In genomic region chr22:17629646-17630045, GRCh38 we compare ENCODE assay signal across 10 cellular contexts. TPM values are rescaled to one million over a fixed set of nuclear protein-coding genes. Genes with fewer than 3 reads are reported as not detected.
DNase-seq lines count a peak whose midpoint lies in the region; ATAC-seq, FAIRE-seq and TF ChIP-seq lines count a peak whose summit lies in the region.
"Had no signal": no experiment of that assay in that cellular context is flagged by ENCODE, and none has a peak within 500 bp of the region (broad histone marks: within the 10 kb centered on the region; RNA-seq: fewer than 3 reads in every experiment).

No MANE protein-coding gene starts in this region.

- FAIRE-seq in A549 (lab: Jason Lieb, UNC) (no peak), HTR-8/SVneo (lab: Jason Lieb, UNC) (no peak)
- FAIRE-seq: colon had no signal

- H3K4me1 ChIP-seq in A549 (peaks cover 20% of the 10 kb centered on the region), mucosa of stomach (ENCODE audit: control insufficient read depth, insufficient read depth, low read length) (peaks cover 13% of the 10 kb centered on the region)

- H3K27ac ChIP-seq in A549 (peak overlapping the region; percentile 90 to 97), HL-60 (replicated peaks) (peak overlapping the region; percentile 88)

- DNase-seq in A549 (ENCODE audit: low read depth in 1 of 2, low spot score in 1 of 2) (no peak), HL-60 (ENCODE audit: low read depth in 1 of 2, low spot score in 1 of 2) (peak; percentile 34 to 36), NCI-H446 treated with DMSO at 0.1 percent for 48 hours (lab: John Stamatoyannopoulos, UW) (no peak), HTR-8/SVneo (ENCODE audit: insufficient read length, low spot score) (no peak)
- no peak for DNase-seq in activated naive CD8-positive, alpha-beta T cell treated with anti-CD3 and anti-CD28 coated beads, Interleukin-2, amount 10 ng/mL, durations not matched to agents 7 days and 5 days
- DNase-seq in stimulated activated naive CD4-positive, alpha-beta T cell (lab: John Stamatoyannopoulos, UW), result no peak
- DNase-seq: substantia nigra had no signal

- H3K4me2 ChIP-seq in A549, result peak overlapping the region; percentile 72

- H3K36me3 Mint-ChIP-seq in activated naive CD8-positive, alpha-beta T cell treated with anti-CD3 and anti-CD28 coated beads, Interleukin-2, amount 10 ng/mL, durations not matched to agents 7 days and 5 days, result peaks cover 7% of the 10 kb centered on the region

- H3K4me1 Mint-ChIP-seq in activated naive CD8-positive, alpha-beta T cell treated with anti-CD3 and anti-CD28 coated beads, Interleukin-2, amount 10 ng/mL, durations not matched to agents 7 days and 5 days, result peaks cover 14% of the 10 kb centered on the region

- no peak for TF ChIP-seq EP300 in A549 (IDR thresholded peaks at IDR 0.05)

- peak overlapping the region; percentile 92 for H3K9ac ChIP-seq in mucosa of stomach (ENCODE audit: low read length)

- H3K4me3 ChIP-seq in A549 (peak overlapping the region; percentile 96; the same call in 2 of the 3 replicates), HL-60 (replicated peaks; ENCODE audit: insufficient read depth, low read length) (no peak overlapping the region; the same call in 1 of the 2 replicates), mucosa of stomach (ENCODE audit: low read length) (no peak overlapping the region)

- H3K27me3 ChIP-seq in HL-60 (ENCODE audit: insufficient read depth, poor library complexity, severe bottlenecking) (no peaks in the 10 kb centered on the region), mucosa of stomach (ENCODE audit: control insufficient read depth, insufficient read depth, low read length) (no peaks in the 10 kb centered on the region)

- POLR2A ChIA-PET in A549 (lab: Yijun Ruan, JAX), result interaction anchor here (0.6 to 0.7 kb wide), 3 partner anchors 9 to 20 kb away, joined by 3 read pairs; partner anchors contain the start of gene BCL2L13
- POLR2A ChIA-PET in activated naive CD8-positive, alpha-beta T cell treated with anti-CD3 and anti-CD28 coated beads, Interleukin-2, amount 10 ng/mL, durations not matched to agents 7 days and 5 days (lab: Charles Lee), result no interaction called here

- TF ChIP-seq CTCF in A549 (IDR thresholded peaks at IDR 0.05) (no peak), HL-60 (IDR thresholded peaks at IDR 0.05; ENCODE audit: insufficient read depth, low read length) (no peak)

- H3K27me3 Mint-ChIP-seq in activated naive CD8-positive, alpha-beta T cell treated with anti-CD3 and anti-CD28 coated beads, Interleukin-2, amount 10 ng/mL, durations not matched to agents 7 days and 5 days, result no peaks in the 10 kb centered on the region

- peak overlapping the region; percentile 98 for H3K4me3 Mint-ChIP-seq in activated naive CD8-positive, alpha-beta T cell treated with anti-CD3 and anti-CD28 coated beads, Interleukin-2, amount 10 ng/mL, durations not matched to agents 7 days and 5 days

- H3K36me3 ChIP-seq in mucosa of stomach (ENCODE audit: control insufficient read depth, insufficient read depth, low read length), result no peaks in the 10 kb centered on the region

- no peaks in the 10 kb centered on the region for H3K9me3 Mint-ChIP-seq in activated naive CD8-positive, alpha-beta T cell treated with anti-CD3 and anti-CD28 coated beads, Interleukin-2, amount 10 ng/mL, durations not matched to agents 7 days and 5 days

- WGBS in A549 (ENCODE audit: missing lambda C conversion rate), result 93% methylated on average over 7 of the region's 7 CpGs

- CTCF ChIA-PET in A549 (lab: Yijun Ruan, JAX), result no interaction called here

- no peak overlapping the region for H3K27ac Mint-ChIP-seq in activated naive CD8-positive, alpha-beta T cell treated with anti-CD3 and anti-CD28 coated beads, Interleukin-2, amount 10 ng/mL, durations not matched to agents 7 days and 5 days

- H3K9me3 ChIP-seq in A549 (no peaks in the 10 kb centered on the region), mucosa of stomach (ENCODE audit: control insufficient read depth, low read length) (no peaks in the 10 kb centered on the region)

- no peak for TF ChIP-seq RAD21 in A549 (conservative IDR thresholded peaks at IDR 0.05 in 1 of 2, IDR thresholded peaks at IDR 0.05 in 1 of 2)

- no peak for TF ChIP-seq POLR2A in A549 (IDR thresholded peaks at IDR 0.05; ENCODE audit: low read length)

- no peak for ATAC-seq in A549
- no peak for ATAC-seq in activated naive CD8-positive, alpha-beta T cell treated with anti-CD3 and anti-CD28 coated beads, Interleukin-2, amount 10 ng/mL, durations not matched to agents 7 days and 5 days (ENCODE audit: low read depth)
- no peak for ATAC-seq in HG03175 (IDR thresholded peaks at IDR 0.05; ENCODE audit: unreplicated experiment)

TF ChIP-seq in A549, 52 proteins besides CTCF, POLR2A, EP300 and RAD21:
- TF ChIP-seq PBX3 (IDR thresholded peaks at IDR 0.05) (no peak), TP53 (CRISPR knock-in tag; IDR thresholded peaks at IDR 0.05) (no peak), HOXA7 (CRISPR knock-in tag; IDR thresholded peaks at IDR 0.05) (no peak), FOXS1 (CRISPR knock-in tag; IDR thresholded peaks at IDR 0.05) (no peak), EHMT2 (IDR thresholded peaks at IDR 0.05; ENCODE audit: low read depth) (no peak), ZFP36 (IDR thresholded peaks at IDR 0.05; ENCODE audit: borderline replicate concordance, partially characterized antibody) (no peak), RNF2 (IDR thresholded peaks at IDR 0.05; ENCODE audit: borderline replicate concordance, low read depth) (no peak)

RNA-seq across cellular contexts. Expression of gene ATP6V1E1, which starts 1.1 kb away (rescaled TPM):
- polyA plus RNA-seq in A549 (2011; rRNA removed), result 112 and 119 TPM in 2 replicates
- 55.6 and 60.1 TPM in 2 replicates for polyA plus RNA-seq in A549 (2012; cell fraction: cytosol; rRNA removed)
- polyA plus RNA-seq in A549 (2012; cell fraction: nucleus; rRNA removed), result 26.2 and 49.3 TPM in 2 replicates
- 116 to 123 TPM (median 121 TPM) in 3 replicates for polyA plus RNA-seq in A549 (2017; fragmentation: RNase III; extraction: RNeasy Plus Mini Kit Qiagen cat#74134 plus additional on column Dnase treatment)
- polyA minus RNA-seq in A549 (2011; rRNA and poly(A)+ RNA removed), result 38.9 and 39.2 TPM in 2 replicates
- total RNA-seq in activated naive CD8-positive, alpha-beta T cell treated with anti-CD3 and anti-CD28 coated beads, Interleukin-2, amount 10 ng/mL, durations not matched to agents 7 days and 5 days, result 10 to 100 TPM; 84.9 to 88.2 TPM

RNA-seq across cellular contexts. Expression of gene BCL2L13, which starts 8.9 kb away (rescaled TPM):
- polyA plus RNA-seq in A549 (2011; rRNA removed) (44.9 and 46.4 TPM in 2 replicates), A549 (2017; fragmentation: RNase III; extraction: RNeasy Plus Mini Kit Qiagen cat#74134 plus additional on column Dnase treatment) (32.9 to 38.3 TPM (median 36.9 TPM) in 3 replicates)
- polyA plus RNA-seq in A549 (2012; cell fraction: cytosol; rRNA removed), result 22.6 and 28.3 TPM in 2 replicates
- 13.3 and 17.2 TPM in 2 replicates for polyA plus RNA-seq in A549 (2012; cell fraction: nucleus; rRNA removed)
- polyA minus RNA-seq in A549 (2011; rRNA and poly(A)+ RNA removed), result 40.7 and 49.3 TPM in 2 replicates
- total RNA-seq in activated naive CD8-positive, alpha-beta T cell treated with anti-CD3 and anti-CD28 coated beads, Interleukin-2, amount 10 ng/mL, durations not matched to agents 7 days and 5 days, result 10 to 100 TPM; 30.8 to 33.6 TPM

Comparison
In these comparisons a context has a peak if more than half of its experiments do, and no peak if none do; other contexts are left out.
1. DNase-seq: peak in HL-60 (2 of 2); none in A549 (0 of 2), activated naive CD8-positive, alpha-beta T cell treated with anti-CD3 and anti-CD28 coated beads, Interleukin-2, amount 10 ng/mL, durations not matched to agents 7 days and 5 days (single experiment), stimulated activated naive CD4-positive, alpha-beta T cell (0 of 6), NCI-H446 treated with DMSO at 0.1 percent for 48 hours (single experiment) and HTR-8/SVneo (single experiment).